15 cellular contexts compared by ENCODE assay signal in genomic region chr12:68349921-68350606, GRCh38. TPM values are rescaled to one million over a fixed set of nuclear protein-coding genes. Genes with fewer than 3 reads are reported as not detected.
DNase-seq lines count a peak whose midpoint lies in the region; ATAC-seq lines count a peak whose summit lies in the region.
"Had no signal": no experiment of that assay in that cellular context is flagged by ENCODE, and none has a peak within 500 bp of the region (broad histone marks: within the 10 kb centered on the region; RNA-seq: fewer than 3 reads in every experiment).

No MANE protein-coding gene starts in this region.

- H3K4me1 ChIP-seq in mesenchymal stem cell (ENCODE audit: control insufficient read depth, insufficient read depth, low read depth, low read length): no peaks in the 10 kb centered on the region
- no peaks in the 10 kb centered on the region for H3K4me1 ChIP-seq in naive thymus-derived CD4-positive, alpha-beta T cell (ENCODE audit: control insufficient read depth in 2 of 2, insufficient read depth in 2 of 2, low read length in 2 of 2)
- H3K4me1 ChIP-seq: colonic mucosa, uterus had no signal

- DNase-seq in DMS153 (lab: John Stamatoyannopoulos, UW): peak; percentile 81
- peak; percentile 100 for DNase-seq in NCI-H187 treated with DMSO at 0.1 percent for 48 hours (lab: John Stamatoyannopoulos, UW)
- peak; percentile 37 for DNase-seq in NCI-H82 treated with DMSO at 0.1 percent for 48 hours (lab: John Stamatoyannopoulos, UW; ENCODE audit: unreplicated experiment)
- no peak for DNase-seq in mesenchymal stem cell
- no peak for DNase-seq in activated CD8-positive, alpha-beta memory T cell treated with anti-CD3 and anti-CD28 coated beads, Interleukin-2, amount 50 U/mL, for 48 hours
- DNase-seq in naive thymus-derived CD4-positive, alpha-beta T cell: no peak
- DNase-seq: activated naive CD8-positive, alpha-beta T cell treated with anti-CD3 and anti-CD28 coated beads, Interleukin-2, amount 10 ng/mL, durations not matched to agents 7 days and 5 days; colonic mucosa; esophagus squamous epithelium; mesendoderm; Right ventricle myocardium superior; uterus had no signal

- H3K27ac Mint-ChIP-seq in naive thymus-derived CD4-positive, alpha-beta T cell: no peak overlapping the region
- H3K27ac Mint-ChIP-seq: activated naive CD8-positive, alpha-beta T cell treated with anti-CD3 and anti-CD28 coated beads, Interleukin-2, amount 10 ng/mL, durations not matched to agents 7 days and 5 days had no signal

- H3K27me3 ChIP-seq in mesenchymal stem cell (ENCODE audit: control insufficient read depth in 1 of 2, insufficient read depth in 1 of 2, low read length in 2 of 2): no peaks in the 10 kb centered on the region
- H3K27me3 ChIP-seq in naive thymus-derived CD4-positive, alpha-beta T cell (ENCODE audit: control insufficient read depth in 2 of 2, insufficient read depth in 2 of 2, low read length in 2 of 2): no peaks in the 10 kb centered on the region
- H3K27me3 ChIP-seq: colonic mucosa, uterus had no signal

- H2BK120ac ChIP-seq in mesenchymal stem cell (ENCODE audit: low read depth, low read length): no peak overlapping the region

- WGBS in mesenchymal stem cell: 84% methylated on average over 5 of the region's 5 CpGs

- no peaks in the 10 kb centered on the region for H3K36me3 ChIP-seq in mesenchymal stem cell (ENCODE audit: control insufficient read depth in 1 of 2, insufficient read depth in 2 of 2, low read depth in 1 of 2, low read length in 2 of 2)
- H3K36me3 ChIP-seq in naive thymus-derived CD4-positive, alpha-beta T cell (ENCODE audit: control insufficient read depth in 2 of 3, insufficient read depth in 3 of 3, low read length in 3 of 3): no peaks in the 10 kb centered on the region
- H3K36me3 ChIP-seq: colonic mucosa, esophagus squamous epithelium, uterus had no signal

- no peak overlapping the region for H2AK5ac ChIP-seq in mesenchymal stem cell (ENCODE audit: low read length, severe bottlenecking)

- no peak overlapping the region for H3K27ac ChIP-seq in mesenchymal stem cell (ENCODE audit: low read length, poor library complexity, severe bottlenecking)
- H3K27ac ChIP-seq in naive thymus-derived CD4-positive, alpha-beta T cell (ENCODE audit: low read depth, low read length): no peak overlapping the region
- H3K27ac ChIP-seq: colonic mucosa, esophagus squamous epithelium, uterus had no signal

- H2BK5ac ChIP-seq in mesenchymal stem cell (ENCODE audit: low read depth, low read length, poor library complexity, severe bottlenecking): no peak overlapping the region

- peaks cover 0 to 3% (median 0%) of the 10 kb centered on the region in 5 donors for H3K36me3 Mint-ChIP-seq in naive thymus-derived CD4-positive, alpha-beta T cell

- ATAC-seq in GM21619 (IDR thresholded peaks at IDR 0.05; ENCODE audit: unreplicated experiment): no peak
- ATAC-seq in GM21367 (IDR thresholded peaks at IDR 0.05; ENCODE audit: unreplicated experiment): no peak
- no peak for ATAC-seq in naive thymus-derived CD4-positive, alpha-beta T cell
- ATAC-seq: HepG2 had no signal

- POLR2A ChIA-PET in naive thymus-derived CD4-positive, alpha-beta T cell (lab: Charles Lee): interaction anchor here (0.8 to 1.5 kb wide), 3 partner anchors 11 to 89 kb away, joined by 3 to 5 read pairs (median 3); no protein-coding TSS in a partner anchor

- peaks cover 0 to 3% (median 0%) of the 10 kb centered on the region in 11 donors for H3K9me3 Mint-ChIP-seq in naive thymus-derived CD4-positive, alpha-beta T cell

- CTCF ChIA-PET in naive thymus-derived CD4-positive, alpha-beta T cell (lab: Charles Lee): no interaction called here

- H4K8ac ChIP-seq in mesenchymal stem cell (ENCODE audit: low read length): no peak overlapping the region

- H3K4me2 ChIP-seq in mesenchymal stem cell (ENCODE audit: low read length, poor library complexity, severe bottlenecking): no peak overlapping the region

- peaks cover 0 to 12% (median 0%) of the 10 kb centered on the region in 5 donors for H3K27me3 Mint-ChIP-seq in naive thymus-derived CD4-positive, alpha-beta T cell

- H4K91ac ChIP-seq in mesenchymal stem cell (ENCODE audit: low read length): no peak overlapping the region

- H3K18ac ChIP-seq in mesenchymal stem cell (ENCODE audit: low read depth in 1 of 2, low read length in 2 of 2): no peak overlapping the region

- H3K4ac ChIP-seq in mesenchymal stem cell (ENCODE audit: low read depth in 1 of 2, low read length in 2 of 2): no peak overlapping the region

- H3K4me3 ChIP-seq in mesenchymal stem cell (ENCODE audit: insufficient read depth in 1 of 2, low read depth in 1 of 2, low read length in 2 of 2): peak overlapping the region in 1 of 2 experiments; percentile 22
- no peak overlapping the region for H3K4me3 ChIP-seq in naive thymus-derived CD4-positive, alpha-beta T cell (ENCODE audit: low read length)
- H3K4me3 ChIP-seq: colonic mucosa, esophagus squamous epithelium, uterus had no signal

- no peaks in the 10 kb centered on the region for H3K79me1 ChIP-seq in mesenchymal stem cell (replicated peaks; ENCODE audit: low read length, poor library complexity, severe bottlenecking)

- H3K4me1 Mint-ChIP-seq in naive thymus-derived CD4-positive, alpha-beta T cell: peaks cover 6 to 16% (median 10%) of the 10 kb centered on the region in 7 donors

- H2BK15ac ChIP-seq in mesenchymal stem cell (ENCODE audit: low read depth, poor library complexity, severe bottlenecking): no peak overlapping the region

- H3K9me3 ChIP-seq in mesenchymal stem cell (ENCODE audit: control insufficient read depth, low read length): no peaks in the 10 kb centered on the region
- H3K9me3 ChIP-seq in naive thymus-derived CD4-positive, alpha-beta T cell (ENCODE audit: control insufficient read depth in 2 of 3, low read length in 3 of 3): no peaks in the 10 kb centered on the region
- H3K9me3 ChIP-seq: colonic mucosa, esophagus squamous epithelium, uterus had no signal

- H2BK12ac ChIP-seq in mesenchymal stem cell (ENCODE audit: low read length in 2 of 2): peak overlapping the region in 1 of 2 experiments; percentile 35

- H3K4me3 Mint-ChIP-seq in naive thymus-derived CD4-positive, alpha-beta T cell: no peak overlapping the region
- H3K4me3 Mint-ChIP-seq: activated naive CD8-positive, alpha-beta T cell treated with anti-CD3 and anti-CD28 coated beads, Interleukin-2, amount 10 ng/mL, durations not matched to agents 7 days and 5 days had no signal

- intact Hi-C loops in naive thymus-derived CD4-positive, alpha-beta T cell (cut with micrococcal nuclease): no loop called here

- H3K14ac ChIP-seq in mesenchymal stem cell (ENCODE audit: low read length in 2 of 2): no peak overlapping the region

- no peak overlapping the region for H3K23ac ChIP-seq in mesenchymal stem cell (ENCODE audit: low read length in 2 of 2)

- H2AFZ ChIP-seq in mesenchymal stem cell (ENCODE audit: low read depth, low read length): no peak overlapping the region

- H3K9ac ChIP-seq in mesenchymal stem cell (ENCODE audit: low read length): peak overlapping the region; percentile 39

RNA-seq across cellular contexts. Expression of gene MDM1, which starts 17.9 kb away (rescaled TPM):
- polyA plus RNA-seq in mesenchymal stem cell (2013, experiment 1 of 2): 4.2 TPM
- polyA plus RNA-seq in mesenchymal stem cell (2013, experiment 2 of 2): 4.4 TPM
- 10 to 100 TPM; 16.2 to 38.4 (median 23.4) TPM for total RNA-seq in naive thymus-derived CD4-positive, alpha-beta T cell
- 10 to 100 TPM; 19.9 to 22.2 TPM for polyA plus RNA-seq in naive thymus-derived CD4-positive, alpha-beta T cell

Comparison
In these comparisons a context has a peak if more than half of its experiments do, and no peak if none do; other contexts are left out.
1. DNase-seq: peak in DMS153 (single experiment), NCI-H187 treated with DMSO at 0.1 percent for 48 hours (single experiment) and NCI-H82 treated with DMSO at 0.1 percent for 48 hours (single experiment); none in mesenchymal stem cell (single experiment), activated CD8-positive, alpha-beta memory T cell treated with anti-CD3 and anti-CD28 coated beads, Interleukin-2, amount 50 U/mL, for 48 hours (single experiment) and naive thymus-derived CD4-positive, alpha-beta T cell (0 of 9).